Comparison of ENCODE assay signal across 8 cellular contexts in genomic region chr21:41816583-41817165, GRCh38. TPM values are rescaled to one million over a fixed set of nuclear protein-coding genes. Genes with fewer than 3 reads are reported as not detected.
A peak's percentile ranks its signal among the peaks of the same experiment; 100 is the strongest.
DNase-seq lines count a peak whose midpoint lies in the region; ATAC-seq lines count a peak whose summit lies in the region.

No MANE protein-coding gene starts in this region.

- peak; percentile 86 for ATAC-seq in activated CD8-positive, alpha-beta T cell treated with anti-CD3 and anti-CD28 coated beads, Interleukin-2, amount 10 ng/mL, durations not matched to agents 7 days and 5 days
- peak; percentile 54 for ATAC-seq in effector memory CD8-positive, alpha-beta T cell (replicated peaks)

- POLR2A ChIA-PET in activated CD8-positive, alpha-beta T cell treated with anti-CD3 and anti-CD28 coated beads, Interleukin-2, amount 10 ng/mL, durations not matched to agents 7 days and 5 days (lab: Charles Lee), result no interaction called here

- no peaks in the 10 kb centered on the region for H3K9me3 Mint-ChIP-seq in activated CD8-positive, alpha-beta T cell treated with anti-CD3 and anti-CD28 coated beads, Interleukin-2, amount 10 ng/mL, durations not matched to agents 7 days and 5 days (ENCODE audit: insufficient read depth)
- no peaks in the 10 kb centered on the region for H3K9me3 Mint-ChIP-seq in effector memory CD8-positive, alpha-beta T cell

- H3K36me3 Mint-ChIP-seq in activated CD8-positive, alpha-beta T cell treated with anti-CD3 and anti-CD28 coated beads, Interleukin-2, amount 10 ng/mL, durations not matched to agents 7 days and 5 days (ENCODE audit: low read depth), result peaks cover 1% of the 10 kb centered on the region
- H3K36me3 Mint-ChIP-seq in effector memory CD8-positive, alpha-beta T cell (ENCODE audit: insufficient read depth), result peaks cover 9% of the 10 kb centered on the region

- no peak overlapping the region for H3K27ac Mint-ChIP-seq in activated CD8-positive, alpha-beta T cell treated with anti-CD3 and anti-CD28 coated beads, Interleukin-2, amount 10 ng/mL, durations not matched to agents 7 days and 5 days
- peak overlapping the region; percentile 5 to 60 for H3K27ac Mint-ChIP-seq in effector memory CD8-positive, alpha-beta T cell

- DNase-seq in COR-L47 (lab: John Stamatoyannopoulos, UW), result peak; percentile 29
- peak; percentile 31 for DNase-seq in H4 (ENCODE audit: low spot score)
- peak; percentile 32 to 42 for DNase-seq in NCI-H524 (lab: John Stamatoyannopoulos, UW)
- DNase-seq in activated CD8-positive, alpha-beta T cell treated with anti-CD3 and anti-CD28 coated beads, Interleukin-2, amount 10 ng/mL, durations not matched to agents 7 days and 5 days, result peak; percentile 70
- DNase-seq in effector memory CD8-positive, alpha-beta T cell, result peak; percentile 23 to 38 (median 23)
- peak; percentile 89 for DNase-seq in mesenteric fat pad (ENCODE audit: low spot score)
- DNase-seq in stimulated activated CD8-positive, alpha-beta memory T cell treated with anti-CD3 and anti-CD28 coated beads, Interleukin-4, amount 100 ng/mL, for 1 hour (ENCODE audit: low read depth in 2 of 2, low spot score in 1 of 2), result peak; percentile 29 to 37
- DNase-seq in SW 1271 (lab: John Stamatoyannopoulos, UW), result no peak

- H3K27me3 Mint-ChIP-seq in activated CD8-positive, alpha-beta T cell treated with anti-CD3 and anti-CD28 coated beads, Interleukin-2, amount 10 ng/mL, durations not matched to agents 7 days and 5 days (ENCODE audit: low read depth), result no peaks in the 10 kb centered on the region
- no peaks in the 10 kb centered on the region for H3K27me3 Mint-ChIP-seq in effector memory CD8-positive, alpha-beta T cell

- H3K4me3 Mint-ChIP-seq in activated CD8-positive, alpha-beta T cell treated with anti-CD3 and anti-CD28 coated beads, Interleukin-2, amount 10 ng/mL, durations not matched to agents 7 days and 5 days, result no peak overlapping the region
- no peak overlapping the region for H3K4me3 Mint-ChIP-seq in effector memory CD8-positive, alpha-beta T cell

- CTCF ChIA-PET in activated CD8-positive, alpha-beta T cell treated with anti-CD3 and anti-CD28 coated beads, Interleukin-2, amount 10 ng/mL, durations not matched to agents 7 days and 5 days (lab: Charles Lee), result interaction anchor here (0.6 to 3.4 kb wide), 37 partner anchors 8 to 536 kb away, joined by 3 to 58 read pairs (median 4); partner anchors contain the start of gene PRDM15

- no peaks in the 10 kb centered on the region for H3K4me1 Mint-ChIP-seq in activated CD8-positive, alpha-beta T cell treated with anti-CD3 and anti-CD28 coated beads, Interleukin-2, amount 10 ng/mL, durations not matched to agents 7 days and 5 days (ENCODE audit: low read depth)
- H3K4me1 Mint-ChIP-seq in effector memory CD8-positive, alpha-beta T cell (ENCODE audit: low read depth in 2 of 2), result peaks cover 0 to 3% of the 10 kb centered on the region in 2 donors

RNA-seq across cellular contexts. Expression of gene RIPK4, which starts 49.8 kb away (rescaled TPM):
- total RNA-seq in H4 (2014; rRNA removed; shearing (Covaris generic)), result 16.5 and 19.8 TPM in 2 replicates
- not detected for total RNA-seq in activated CD8-positive, alpha-beta T cell treated with anti-CD3 and anti-CD28 coated beads, Interleukin-2, amount 10 ng/mL, durations not matched to agents 7 days and 5 days
- total RNA-seq in mesenteric fat pad, result not detected

Comparison
In these comparisons a context has a peak if more than half of its experiments do, and no peak if none do; other contexts are left out.
1. DNase-seq: peak in COR-L47 (single experiment), H4 (single experiment), NCI-H524 (2 of 2), activated CD8-positive, alpha-beta T cell treated with anti-CD3 and anti-CD28 coated beads, Interleukin-2, amount 10 ng/mL, durations not matched to agents 7 days and 5 days (single experiment), effector memory CD8-positive, alpha-beta T cell (3 of 3), mesenteric fat pad (single experiment) and stimulated activated CD8-positive, alpha-beta memory T cell treated with anti-CD3 and anti-CD28 coated beads, Interleukin-4, amount 100 ng/mL, for 1 hour (2 of 2); none in SW 1271 (0 of 2).
2. RNA of gene RIPK4, which starts 49.8 kb away (total RNA-seq): 16.5 to 19.8 TPM in H4; not detected in mesenteric fat pad (single experiment) and not detected in activated CD8-positive, alpha-beta T cell treated with anti-CD3 and anti-CD28 coated beads, Interleukin-2, amount 10 ng/mL, durations not matched to agents 7 days and 5 days; every median in the first group is over 10 times any median in the second.